In genomic region chr14:34710744-34711143, GRCh38 we compare ENCODE assay signal across 10 cellular contexts. TPM values are rescaled to one million over a fixed set of nuclear protein-coding genes. Genes with fewer than 3 reads are reported as not detected.
A peak's percentile ranks its signal among the peaks of the same experiment; 100 is the strongest.
DNase-seq lines count a peak whose midpoint lies in the region; ATAC-seq and TF ChIP-seq lines count a peak whose summit lies in the region.
"Had no signal": no experiment of that assay in that cellular context is flagged by ENCODE, and none has a peak within 500 bp of the region (broad histone marks: within the 10 kb centered on the region; RNA-seq: fewer than 3 reads in every experiment).

No MANE protein-coding gene starts in this region.

- TF ChIP-seq CTCF in fibroblast of villous mesenchyme (IDR thresholded peaks at IDR 0.05; ENCODE audit: insufficient read depth, low read depth, low read length): no peak

- in situ Hi-C loops in GM23248 (cut with MboI): no loop called here

- H3K4me2 ChIP-seq in GM23248 (ENCODE audit: unreplicated experiment): peak overlapping the region; percentile 99

- H3K27me3 ChIP-seq in GM23248 (replicated peaks; ENCODE audit: insufficient read depth): no peaks in the 10 kb centered on the region
- H3K27me3 ChIP-seq in SJSA1 (replicated peaks): no peaks in the 10 kb centered on the region
- H3K27me3 ChIP-seq in stomach smooth muscle (ENCODE audit: control insufficient read depth in 1 of 2, insufficient read depth in 2 of 2, low read length in 2 of 2): no peaks in the 10 kb centered on the region

- H3K9me3 Mint-ChIP-seq in effector memory CD8-positive, alpha-beta T cell: no peaks in the 10 kb centered on the region

- H3F3A ChIP-seq in GM23248 (ENCODE audit: insufficient read depth): peaks cover 50% of the 10 kb centered on the region

- DNase-seq in GM23248 (peak; percentile 27), SJSA1 (ENCODE audit: low read depth in 1 of 2, low spot score in 2 of 2) (no peak), fibroblast of villous mesenchyme (ENCODE audit: low read depth) (peak; percentile 54), NCI-H1417 treated with DMSO at 0.1 percent for 48 hours (lab: John Stamatoyannopoulos, UW) (no peak), NOMO-1 treated with dmso at 0.1 percent for 144 hours (lab: John Stamatoyannopoulos, UW; ENCODE audit: unreplicated experiment) (no peak), NCI-H1092 (lab: John Stamatoyannopoulos, UW) (no peak)
- no peak for DNase-seq in effector memory CD8-positive, alpha-beta T cell
- DNase-seq: Calu3, SIG-M5 had no signal

- no peak overlapping the region for H3K4me3 Mint-ChIP-seq in effector memory CD8-positive, alpha-beta T cell

- H3K36me3 ChIP-seq in GM23248 (ENCODE audit: low read depth) (peaks cover 8% of the 10 kb centered on the region), SJSA1 (peaks cover 32% of the 10 kb centered on the region), stomach smooth muscle (ENCODE audit: control insufficient read depth in 2 of 2, insufficient read depth in 2 of 2, low read length in 2 of 2) (peaks cover 8 to 10% of the 10 kb centered on the region in 2 donors)

- peaks cover 44% of the 10 kb centered on the region for H3K4me1 ChIP-seq in GM23248 (ENCODE audit: insufficient read depth)
- H3K4me1 ChIP-seq in SJSA1 (replicated peaks): peaks cover 41% of the 10 kb centered on the region
- H3K4me1 ChIP-seq in stomach smooth muscle (ENCODE audit: control insufficient read depth, insufficient read depth, low read length): peaks cover 8% of the 10 kb centered on the region

- peak overlapping the region; percentile 56 for H3K9ac ChIP-seq in GM23248
- peak overlapping the region; percentile 63 to 80 for H3K9ac ChIP-seq in stomach smooth muscle (ENCODE audit: low read length in 2 of 2)

- H3K36me3 Mint-ChIP-seq in effector memory CD8-positive, alpha-beta T cell (ENCODE audit: insufficient read depth): peaks cover 8% of the 10 kb centered on the region

- H3K27ac Mint-ChIP-seq in effector memory CD8-positive, alpha-beta T cell: no peak overlapping the region

- no peaks in the 10 kb centered on the region for H4K20me1 ChIP-seq in GM23248 (ENCODE audit: insufficient read depth)

- no peak overlapping the region for H2AFZ ChIP-seq in GM23248

- H3K79me2 ChIP-seq in GM23248 (ENCODE audit: insufficient read depth): peaks cover 38% of the 10 kb centered on the region

- H3K27me3 Mint-ChIP-seq in effector memory CD8-positive, alpha-beta T cell: no peaks in the 10 kb centered on the region

- 1% methylated on average over 2 of the region's 2 CpGs for WGBS in GM23248 (ENCODE audit: low coverage in 1 of 2, low lambda C conversion rate in 2 of 2, missing lambda C conversion rate in 2 of 2), 2 experiments

- H3K9me3 ChIP-seq in GM23248 (ENCODE audit: low read depth) (no peaks in the 10 kb centered on the region), SJSA1 (replicated peaks) (no peaks in the 10 kb centered on the region), stomach smooth muscle (ENCODE audit: control insufficient read depth in 2 of 2, low read length in 2 of 2) (no peaks in the 10 kb centered on the region)

- H3K4me1 Mint-ChIP-seq in effector memory CD8-positive, alpha-beta T cell (ENCODE audit: low read depth in 2 of 2): peaks cover 7 to 12% of the 10 kb centered on the region in 2 donors

- no peak for ATAC-seq in effector memory CD8-positive, alpha-beta T cell (replicated peaks)

- H3K4me3 ChIP-seq in GM23248: peak overlapping the region; percentile 81
- no peak overlapping the region for H3K4me3 ChIP-seq in SJSA1
- no peak overlapping the region for H3K4me3 ChIP-seq in fibroblast of villous mesenchyme (ENCODE audit: low read depth, low read length)
- peak overlapping the region; percentile 52 to 86 for H3K4me3 ChIP-seq in stomach smooth muscle (ENCODE audit: low read length in 2 of 2)

- H3K9me2 ChIP-seq in GM23248 (ENCODE audit: insufficient read depth): no peaks in the 10 kb centered on the region

- H3K27ac ChIP-seq in GM23248 (peak overlapping the region; percentile 89), SJSA1 (peak overlapping the region; percentile 26), stomach smooth muscle (ENCODE audit: low read length) (peak overlapping the region; percentile 72)

RNA-seq across cellular contexts. Expression of gene CFL2, which starts 3.6 kb away (rescaled TPM):
- 92.2 and 103 TPM in 2 replicates for total RNA-seq in GM23248 (2014; rRNA removed; shearing (Covaris generic))
- polyA plus RNA-seq in GM23248 (2016; fragmentation: Nextera tagmentation; extraction: Ambion mirVana): 183 and 185 TPM in 2 replicates
- total RNA-seq in SJSA1 (2014; rRNA removed; shearing (Covaris generic)): 143 and 147 TPM in 2 replicates
- 109 and 173 TPM in 2 replicates for total RNA-seq in fibroblast of villous mesenchyme

Comparison
In these comparisons a context has a peak if more than half of its experiments do, and no peak if none do; other contexts are left out.
1. DNase-seq: peak in GM23248 (single experiment) and fibroblast of villous mesenchyme (single experiment); none in SJSA1 (0 of 2), NCI-H1417 treated with DMSO at 0.1 percent for 48 hours (single experiment), NOMO-1 treated with dmso at 0.1 percent for 144 hours (single experiment), NCI-H1092 (single experiment) and effector memory CD8-positive, alpha-beta T cell (0 of 3).
2. H3K27ac ChIP-seq: peak in every context shown above with its lines; median percentile 89 in GM23248; 72 in stomach smooth muscle; 26 in SJSA1.
3. H3K4me3 ChIP-seq: peak in GM23248 (single experiment) and stomach smooth muscle (2 of 2); none in SJSA1 (single experiment) and fibroblast of villous mesenchyme (single experiment).